11 cellular contexts compared by ENCODE assay signal in genomic region chr17:54745862-54746261, GRCh38.
"Had no signal": no experiment of that assay in that cellular context is flagged by ENCODE, and none has a peak within 500 bp of the region (broad histone marks: within the 10 kb centered on the region; RNA-seq: fewer than 3 reads in every experiment).

No MANE protein-coding gene starts in this region.

- DNase-seq: GM23248, GOT3, H7, H9, HCEC 1CT, HFFc6 had no signal

- ATAC-seq: GM23338, HCT116 had no signal

- FAIRE-seq: H1, H54 had no signal

- H2AFZ ChIP-seq: GM23248, GM23338 had no signal

- H3K4me2 ChIP-seq: GM23338 had no signal

- H3K27ac ChIP-seq: GM23248 had no signal

- H3K9me3 ChIP-seq: HAP-1 had no signal

- H3K4me1 ChIP-seq: HAP-1 had no signal

- H3K9ac ChIP-seq: GM23248 had no signal

- H3K4me3 ChIP-seq: GM23248, GM23338, HAP-1 had no signal

- H3K36me3 ChIP-seq: HAP-1 had no signal
